8 cellular contexts compared by ENCODE assay signal in genomic region chr12:63844391-63845341, GRCh38. TPM values are rescaled to one million over a fixed set of nuclear protein-coding genes. Genes with fewer than 3 reads are reported as not detected.
DNase-seq lines count a peak whose midpoint lies in the region; ATAC-seq and TF ChIP-seq lines count a peak whose summit lies in the region.

Gene SRGAP1 (plus strand): TSS chr12:63844700. CDS start chr12:63844817, 117 bp downstream.

- no peaks in the 10 kb centered on the region for H3K36me3 ChIP-seq in testis (ENCODE audit: low read depth, missing control alignments)

- H3K27me3 ChIP-seq in testis, result no peaks in the 10 kb centered on the region

- peak; percentile 21 for ATAC-seq in GM21576 (IDR thresholded peaks at IDR 0.05; ENCODE audit: unreplicated experiment)
- peak; percentile 2 for ATAC-seq in T-helper 17 cell

- peaks cover 8% of the 10 kb centered on the region for H3K4me1 Mint-ChIP-seq in T-helper 17 cell

- TF ChIP-seq CTCF in epithelial cell of proximal tubule (conservative IDR thresholded peaks at IDR 0.05; ENCODE audit: low read depth, low read length) (peak; percentile 20), testis (IDR thresholded peaks at IDR 0.05) (no peak)

- no peaks in the 10 kb centered on the region for H3K36me3 Mint-ChIP-seq in T-helper 17 cell (ENCODE audit: low read depth)

- H3K4me1 ChIP-seq in testis, result peaks cover 4% of the 10 kb centered on the region

- H3K4me3 ChIP-seq in epithelial cell of proximal tubule (ENCODE audit: low read depth, low read length), result peak within 1 kb of the TSS; percentile 89
- H3K4me3 ChIP-seq in testis, result peak within 1 kb of the TSS; percentile 82 to 94

- TF ChIP-seq POLR2A in testis (IDR thresholded peaks at IDR 0.05), result no peak

- H3K27ac Mint-ChIP-seq in T-helper 17 cell, result peak within 1 kb of the TSS; percentile 67

- WGBS in testis, 2 donors, result 1% methylated on average over 37 of the region's 52 CpGs

- H3K4me3 Mint-ChIP-seq in T-helper 17 cell, result peak within 1 kb of the TSS; percentile 92

- intact Hi-C loops in testis (cut with DNase I; ENCODE audit: low total_unique reads), result loop anchor here (10.0 kb wide), 1 partner anchor 340 kb away; no protein-coding TSS in a partner anchor

- H3K9me3 ChIP-seq in T-helper 17 cell (ENCODE audit: control insufficient read depth, low read length, poor library complexity, severe bottlenecking) (no peaks in the 10 kb centered on the region), testis (no peaks in the 10 kb centered on the region)

- H3K27me3 Mint-ChIP-seq in T-helper 17 cell, result peaks cover 16% of the 10 kb centered on the region

- peak within 1 kb of the TSS; percentile 95 for H3K27ac ChIP-seq in testis

- DNase-seq in DMS53 (lab: John Stamatoyannopoulos, UW) (peak; percentile 83), LoVo (ENCODE audit: low spot score) (peak; percentile 56), T-helper 17 cell (no peak), epithelial cell of proximal tubule (ENCODE audit: low read depth) (no peak), mesenteric fat pad (ENCODE audit: low spot score) (no peak), testis (peak; percentile 76), cerebellar nuclear complex (lab: John Stamatoyannopoulos, UW) (no peak)

RNA-seq across cellular contexts. Expression of gene SRGAP1, which starts in this region (rescaled TPM):
- total RNA-seq in T-helper 17 cell (under 1 TPM; 0.05 to 0.13 TPM), epithelial cell of proximal tubule (9.4 and 14.5 TPM in 2 replicates), mesenteric fat pad (20.5 TPM), testis (10 to 100 TPM; 26.9 to 47.2 TPM)
- 9.4 TPM for polyA plus RNA-seq in testis (ENCODE audit: insufficient read depth, low read depth, low replicate concordance)

Comparison
In these comparisons a context has a peak if more than half of its experiments do, and no peak if none do; other contexts are left out.
1. Peak in ATAC-seq in T-helper 17 cell; RNA of the gene not detected or under 1 TPM.
2. DNase-seq: peak in DMS53 (single experiment), LoVo (single experiment) and testis (single experiment); none in T-helper 17 cell (0 of 3), epithelial cell of proximal tubule (single experiment), mesenteric fat pad (single experiment) and cerebellar nuclear complex (0 of 2).